Comparison of ENCODE assay signal across 22 cellular contexts in the genomic region with DNA sequence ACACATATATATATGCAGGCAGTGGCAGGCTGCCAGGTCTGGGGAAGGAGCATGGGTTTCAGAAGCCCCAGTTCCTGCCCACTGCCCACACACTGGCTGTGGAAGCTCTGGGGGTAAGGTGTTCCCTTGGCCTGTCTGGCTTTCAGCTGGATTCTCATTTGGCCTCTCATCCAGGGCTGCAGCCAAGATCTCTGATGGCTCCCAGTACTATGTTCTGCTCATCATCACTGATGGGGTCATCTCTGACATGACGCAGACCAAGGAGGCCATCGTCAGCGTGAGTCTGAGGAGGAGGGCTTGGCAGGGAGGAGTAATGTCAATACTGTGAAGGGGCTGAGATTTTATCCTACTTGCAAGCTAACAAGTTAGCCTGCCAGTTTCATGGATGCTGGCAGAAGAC. TPM values are rescaled to one million over a fixed set of nuclear protein-coding genes. Genes with fewer than 3 reads are reported as not detected.
"Had no signal": no experiment of that assay in that cellular context is flagged by ENCODE, and none has a peak within 500 bp of the region (broad histone marks: within the 10 kb centered on the region; RNA-seq: fewer than 3 reads in every experiment).

No MANE protein-coding gene starts in this region.

- H3K27me3 ChIP-seq: MG63 had no signal

- H3K9me3 ChIP-seq: MG63, SJSA1, SK-N-SH had no signal

- H3K27ac ChIP-seq: HL-60, SJSA1 had no signal

- H3K36me3 ChIP-seq: MG63, SJSA1 had no signal

- DNase-seq: Karpas-422, KG1, MG63, NCI-H1092 treated with DMSO at 0.1 percent for 48 hours, NCI-H1436, NCI-H187, NCI-H2029, NCI-H2081 treated with DMSO at 0.1 percent for 48 hours, NCI-H2171, NCI-H226, NCI-H446, NCI-H510A, NCI-H524 treated with DMSO at 0.1 percent for 48 hours, NCI-H69, NCI-H774, Right ventricle myocardium superior, RPMI8226, SIG-M5, SK-N-SH, SW 1271 had no signal

- H3K4me3 ChIP-seq: MG63, SJSA1 had no signal

RNA-seq across cellular contexts. Expression of gene CPNE9, which starts 22.1 kb away (rescaled TPM):
- total RNA-seq: Right ventricle myocardium superior, SJSA1 had no signal
